8 cellular contexts compared by ENCODE assay signal in genomic region chr6:167833396-167833763, GRCh38. TPM values are rescaled to one million over a fixed set of nuclear protein-coding genes. Genes with fewer than 3 reads are reported as not detected.
DNase-seq lines count a peak whose midpoint lies in the region; ATAC-seq, FAIRE-seq and TF ChIP-seq lines count a peak whose summit lies in the region.

No MANE protein-coding gene starts in this region.

- H4K20me1 ChIP-seq in PC-3 (ENCODE audit: low read length) (peaks cover 53% of the 10 kb centered on the region), keratinocyte (ENCODE audit: control insufficient read depth, extremely low read depth, insufficient read depth, low read length) (peaks cover 12% of the 10 kb centered on the region)

- no peak for ATAC-seq in CD4-positive, CD25-positive, alpha-beta regulatory T cell (ENCODE audit: low read depth in 2 of 2)
- peak; percentile 26 for ATAC-seq in GM21529 (IDR thresholded peaks at IDR 0.05; ENCODE audit: unreplicated experiment)
- no peak for ATAC-seq in PC-3
- no peak for ATAC-seq in HG02623 (IDR thresholded peaks at IDR 0.05; ENCODE audit: unreplicated experiment)

- H3K4me3 ChIP-seq in CD4-positive, CD25-positive, alpha-beta regulatory T cell (ENCODE audit: low read depth, low read length), result peak overlapping the region; percentile 3
- peak overlapping the region; percentile 22; the same call in 1 of the 2 replicates for H3K4me3 ChIP-seq in PC-3 (ENCODE audit: low read length)
- no peak overlapping the region for H3K4me3 ChIP-seq in keratinocyte (ENCODE audit: control insufficient read depth in 2 of 3, extremely low read depth in 1 of 3, insufficient read depth in 2 of 3, low read depth in 1 of 3, low read length in 3 of 3)

- H3K4me3 Mint-ChIP-seq in CD4-positive, CD25-positive, alpha-beta regulatory T cell, result peak overlapping the region in 1 of 4 donors; percentile 19
- no peak overlapping the region for H3K4me3 Mint-ChIP-seq in endothelial cell (ENCODE audit: unreplicated experiment)

- no peaks in the 10 kb centered on the region for H3K4me1 ChIP-seq in CD4-positive, CD25-positive, alpha-beta regulatory T cell (ENCODE audit: control insufficient read depth, insufficient read depth, low read length, poor library complexity, severe bottlenecking)
- peaks cover 52% of the 10 kb centered on the region for H3K4me1 ChIP-seq in PC-3 (ENCODE audit: insufficient read depth, low read length)
- peaks cover 40% of the 10 kb centered on the region for H3K4me1 ChIP-seq in keratinocyte (ENCODE audit: control insufficient read depth, extremely low read depth, insufficient read depth, low read length)

- H3K4me1 Mint-ChIP-seq in CD4-positive, CD25-positive, alpha-beta regulatory T cell, result peaks cover 12 to 37% (median 25%) of the 10 kb centered on the region in 4 donors
- peaks cover 36% of the 10 kb centered on the region for H3K4me1 Mint-ChIP-seq in endothelial cell (ENCODE audit: unreplicated experiment)

- H3K4me2 ChIP-seq in PC-3 (ENCODE audit: low read length) (peak overlapping the region; percentile 68), keratinocyte (ENCODE audit: control insufficient read depth, extremely low read depth, insufficient read depth, low read depth, low read length) (peak overlapping the region; percentile 38)

- no peaks in the 10 kb centered on the region for H3K9me2 ChIP-seq in PC-3 (replicated peaks; ENCODE audit: low read length)

- H3K9ac ChIP-seq in PC-3 (ENCODE audit: low read length) (no peak overlapping the region), keratinocyte (ENCODE audit: control insufficient read depth, extremely low read depth, insufficient read depth, low read length) (no peak overlapping the region)

- peak in 1 of 3 donors; percentile 47 for DNase-seq in CD4-positive, CD25-positive, alpha-beta regulatory T cell
- DNase-seq in PC-3 (no peak), keratinocyte (ENCODE audit: low read depth, low spot score) (no peak), NCI-H82 treated with DMSO at 0.1 percent for 48 hours (lab: John Stamatoyannopoulos, UW; ENCODE audit: unreplicated experiment) (no peak), endothelial cell (ENCODE audit: low spot score) (no peak), cortex of kidney (lab: John Stamatoyannopoulos, UW) (no peak)

- TF ChIP-seq CTCF in PC-3 (conservative IDR thresholded peaks at IDR 0.05; ENCODE audit: low read depth, low read length), result no peak
- no peak for TF ChIP-seq CTCF in keratinocyte (optimal IDR thresholded peaks at IDR 0.05 in 1 of 3, IDR thresholded peaks at IDR 0.05 in 1 of 3, conservative IDR thresholded peaks at IDR 0.05 in 1 of 3; ENCODE audit: extremely low read depth in 1 of 3, insufficient read depth in 2 of 3, low read length in 3 of 3)
- no peak for TF ChIP-seq CTCF in endothelial cell (IDR thresholded peaks at IDR 0.05; ENCODE audit: unreplicated experiment)

- no peak overlapping the region for H3K27ac ChIP-seq in CD4-positive, CD25-positive, alpha-beta regulatory T cell (ENCODE audit: insufficient read depth, low read length, poor library complexity, severe bottlenecking)
- H3K27ac ChIP-seq in PC-3 (ENCODE audit: low read length) (no peak overlapping the region), keratinocyte (ENCODE audit: control insufficient read depth, insufficient read depth, low read length) (no peak overlapping the region)

- intact Hi-C loops in PC-3 (cut with micrococcal nuclease), result loop anchor here (2.0 kb wide), 1 partner anchor 65 kb away; no protein-coding TSS in a partner anchor

- no TSS peak for BruUV-seq in PC-3 (replicated peaks; lab: Mats Ljungman, UMichigan)

- POLR2A ChIA-PET in PC-3 (lab: Charles Lee; ENCODE audit: unreplicated experiment), result no interaction called here

- H3K36me3 Mint-ChIP-seq in CD4-positive, CD25-positive, alpha-beta regulatory T cell, result no peaks in the 10 kb centered on the region
- H3K36me3 Mint-ChIP-seq in endothelial cell (ENCODE audit: low read depth, unreplicated experiment), result no peaks in the 10 kb centered on the region

- no peak overlapping the region for H2AFZ ChIP-seq in PC-3 (ENCODE audit: low read length)
- H2AFZ ChIP-seq in keratinocyte (ENCODE audit: control insufficient read depth, low read length), result no peak overlapping the region

- peaks cover 100% of the 10 kb centered on the region for H3K79me2 ChIP-seq in PC-3 (ENCODE audit: low read length)
- H3K79me2 ChIP-seq in keratinocyte (ENCODE audit: control insufficient read depth, insufficient read depth, low read length), result peaks cover 96% of the 10 kb centered on the region

- peaks cover 0 to 2% (median 0%) of the 10 kb centered on the region in 7 donors for H3K9me3 Mint-ChIP-seq in CD4-positive, CD25-positive, alpha-beta regulatory T cell
- H3K9me3 Mint-ChIP-seq in endothelial cell (ENCODE audit: unreplicated experiment), result no peaks in the 10 kb centered on the region

- peaks cover 7% of the 10 kb centered on the region for H3K9me1 ChIP-seq in keratinocyte (ENCODE audit: control insufficient read depth, extremely low read depth, insufficient read depth, low read length)

- CTCF ChIA-PET in PC-3 (lab: Charles Lee), result no interaction called here

- no peaks in the 10 kb centered on the region for H3K36me3 ChIP-seq in CD4-positive, CD25-positive, alpha-beta regulatory T cell (ENCODE audit: control insufficient read depth, insufficient read depth, low read length)
- H3K36me3 ChIP-seq in PC-3 (ENCODE audit: low read depth, low read length) (no peaks in the 10 kb centered on the region), keratinocyte (ENCODE audit: control insufficient read depth in 2 of 2, extremely low read depth in 1 of 2, insufficient read depth in 2 of 2, low read length in 2 of 2) (no peaks in the 10 kb centered on the region)

- FAIRE-seq in keratinocyte (lab: Jason Lieb, UNC), result no peak

- no peak overlapping the region for H3K27ac Mint-ChIP-seq in CD4-positive, CD25-positive, alpha-beta regulatory T cell
- no peak overlapping the region for H3K27ac Mint-ChIP-seq in endothelial cell (ENCODE audit: unreplicated experiment)

- dilution Hi-C loops in keratinocyte (cut with MboI; ENCODE audit: extremely low pct_ligation_motif_present, low sequenced_read_pairs), result no loop called here

- no peaks in the 10 kb centered on the region for H3K9me3 ChIP-seq in CD4-positive, CD25-positive, alpha-beta regulatory T cell (ENCODE audit: control insufficient read depth in 2 of 2, low read length in 2 of 2)
- H3K9me3 ChIP-seq in PC-3 (ENCODE audit: low read length) (no peaks in the 10 kb centered on the region), keratinocyte (ENCODE audit: control insufficient read depth, low read depth, low read length) (no peaks in the 10 kb centered on the region)

- peaks cover 21% of the 10 kb centered on the region for H3K27me3 ChIP-seq in CD4-positive, CD25-positive, alpha-beta regulatory T cell (ENCODE audit: control insufficient read depth, insufficient read depth, low read length)
- H3K27me3 ChIP-seq in PC-3 (ENCODE audit: low read length) (no peaks in the 10 kb centered on the region), keratinocyte (ENCODE audit: control insufficient read depth, extremely low read depth, insufficient read depth, low read length) (no peaks in the 10 kb centered on the region)

- H3F3A ChIP-seq in PC-3 (ENCODE audit: low read length, unreplicated experiment), result no peaks in the 10 kb centered on the region

- H3K27me3 Mint-ChIP-seq in CD4-positive, CD25-positive, alpha-beta regulatory T cell, result peaks cover 46% of the 10 kb centered on the region
- no peaks in the 10 kb centered on the region for H3K27me3 Mint-ChIP-seq in endothelial cell (ENCODE audit: unreplicated experiment)

RNA-seq across cellular contexts. Expression of gene AFDN, which starts 6.7 kb away (rescaled TPM):
- 39.9 TPM for total RNA-seq in CD4-positive, CD25-positive, alpha-beta regulatory T cell
- polyA plus RNA-seq in CD4-positive, CD25-positive, alpha-beta regulatory T cell, result 1 to 10 TPM; 2.0 to 3.8 (median 2.7) TPM
- total RNA-seq in PC-3 (2014; rRNA removed), result 37.1 and 71.8 TPM in 2 replicates
- 36.4 to 46.5 TPM (median 40.7 TPM) in 3 replicates for polyA plus RNA-seq in keratinocyte
- 289 TPM for polyA plus RNA-seq in keratinocyte (2011; ENCODE audit: low read depth)
- 23.4 and 24.1 TPM in 2 replicates for polyA plus RNA-seq in keratinocyte (2011; cell fraction: cytosol; rRNA removed)
- polyA plus RNA-seq in keratinocyte (2011; cell fraction: nucleus; rRNA removed), result 96.3 and 122 TPM in 2 replicates
- polyA plus RNA-seq in keratinocyte (2012; ENCODE audit: low replicate concordance), result 46.0 and 83.8 TPM in 2 replicates
- 42.2 to 120 TPM (median 58.9 TPM) in 3 replicates for polyA minus RNA-seq in keratinocyte
- 37.8 TPM for polyA minus RNA-seq in keratinocyte (2011; cell fraction: cytosol; rRNA and poly(A)+ RNA removed)
- 119 and 181 TPM in 2 replicates for polyA minus RNA-seq in keratinocyte (2011; cell fraction: nucleus; rRNA and poly(A)+ RNA removed)
- 306 TPM for total RNA-seq in endothelial cell (ENCODE audit: unreplicated experiment)

Comparison
In these comparisons a context has a peak if more than half of its experiments do, and no peak if none do; other contexts are left out.
1. H3K4me3 ChIP-seq: peak in CD4-positive, CD25-positive, alpha-beta regulatory T cell (single experiment) and PC-3 (single experiment); none in keratinocyte (0 of 3).